10 cellular contexts compared by ENCODE assay signal in genomic region chr6:163420315-163420667, GRCh38. TPM values are rescaled to one million over a fixed set of nuclear protein-coding genes. Genes with fewer than 3 reads are reported as not detected.
A peak's percentile ranks its signal among the peaks of the same experiment; 100 is the strongest.
DNase-seq lines count a peak whose midpoint lies in the region; ATAC-seq, FAIRE-seq and TF ChIP-seq lines count a peak whose summit lies in the region.
"Had no signal": no experiment of that assay in that cellular context is flagged by ENCODE, and none has a peak within 500 bp of the region (broad histone marks: within the 10 kb centered on the region; RNA-seq: fewer than 3 reads in every experiment).

No MANE protein-coding gene starts in this region.

- no peaks in the 10 kb centered on the region for H3K9me3 Mint-ChIP-seq in CD4-positive, CD25-positive, alpha-beta regulatory T cell

- DNase-seq in CD4-positive, CD25-positive, alpha-beta regulatory T cell = no peak
- DNase-seq in ascending aorta (ENCODE audit: low spot score in 2 of 2) (no peak), right atrium auricular region (ENCODE audit: low spot score) (no peak), gastrocnemius medialis (no peak), H54 (ENCODE audit: insufficient read length, low spot score) (no peak), NCI-H1436 (lab: John Stamatoyannopoulos, UW) (no peak), NCI-H2029 treated with DMSO at 0.1 percent for 48 hours (lab: John Stamatoyannopoulos, UW) (no peak)

- TF ChIP-seq CTCF in ascending aorta (IDR thresholded peaks at IDR 0.05) (no peak), right atrium auricular region (IDR thresholded peaks at IDR 0.05) (no peak), gastrocnemius medialis (IDR thresholded peaks at IDR 0.05 in 4 of 5, conservative IDR thresholded peaks at IDR 0.05 in 1 of 5) (no peak)

- no peaks in the 10 kb centered on the region for H3K36me3 ChIP-seq in CD4-positive, CD25-positive, alpha-beta regulatory T cell (ENCODE audit: control insufficient read depth, insufficient read depth, low read length)
- H3K36me3 ChIP-seq in ascending aorta = no peaks in the 10 kb centered on the region
- H3K36me3 ChIP-seq in right atrium auricular region = no peaks in the 10 kb centered on the region
- no peaks in the 10 kb centered on the region for H3K36me3 ChIP-seq in gastrocnemius medialis

- H3K27me3 ChIP-seq in CD4-positive, CD25-positive, alpha-beta regulatory T cell (ENCODE audit: control insufficient read depth, insufficient read depth, low read length) = no peaks in the 10 kb centered on the region
- H3K27me3 ChIP-seq in ascending aorta = no peaks in the 10 kb centered on the region
- H3K27me3 ChIP-seq in right atrium auricular region = no peaks in the 10 kb centered on the region
- no peaks in the 10 kb centered on the region for H3K27me3 ChIP-seq in gastrocnemius medialis

- FAIRE-seq in H54 (lab: Jason Lieb, UNC) = no peak

- H3K27ac ChIP-seq in CD4-positive, CD25-positive, alpha-beta regulatory T cell (ENCODE audit: insufficient read depth, low read length, poor library complexity, severe bottlenecking) = no peak overlapping the region
- H3K27ac ChIP-seq in ascending aorta = peak overlapping the region; percentile 47 to 100
- peak overlapping the region; percentile 100 for H3K27ac ChIP-seq in right atrium auricular region
- H3K27ac ChIP-seq in gastrocnemius medialis = peak overlapping the region; percentile 98 to 99 (median 99)
- H3K27ac ChIP-seq: VCaP had no signal

- H3K4me1 Mint-ChIP-seq in CD4-positive, CD25-positive, alpha-beta regulatory T cell = peaks cover 31 to 70% (median 51%) of the 10 kb centered on the region in 4 donors

- in situ Hi-C loops in gastrocnemius medialis (cut with MboI; ENCODE audit: low sequenced_read_pairs in 4 of 4) = loop anchor here (5.0 to 25.0 kb wide), 7 partner anchors 157 to 1817 kb away; no protein-coding TSS in a partner anchor

- peaks cover 19% of the 10 kb centered on the region for H3K4me1 ChIP-seq in CD4-positive, CD25-positive, alpha-beta regulatory T cell (ENCODE audit: control insufficient read depth, insufficient read depth, low read length, poor library complexity, severe bottlenecking)
- peaks cover 7 to 41% of the 10 kb centered on the region in 2 donors for H3K4me1 ChIP-seq in ascending aorta
- peaks cover 0 to 58% of the 10 kb centered on the region in 2 donors for H3K4me1 ChIP-seq in right atrium auricular region
- peaks cover 59 to 63% of the 10 kb centered on the region in 2 donors for H3K4me1 ChIP-seq in gastrocnemius medialis

- TF ChIP-seq POLR2A in gastrocnemius medialis (IDR thresholded peaks at IDR 0.05) (no peak), H54 (IDR thresholded peaks at IDR 0.05; ENCODE audit: low read depth, low read length) (no peak)

- no peak overlapping the region for H3K27ac Mint-ChIP-seq in CD4-positive, CD25-positive, alpha-beta regulatory T cell

- no peak for ATAC-seq in CD4-positive, CD25-positive, alpha-beta regulatory T cell (ENCODE audit: low read depth in 2 of 2)
- peak; percentile 12 to 26 for ATAC-seq in gastrocnemius medialis
- ATAC-seq in HG02763 (IDR thresholded peaks at IDR 0.05; ENCODE audit: unreplicated experiment) = no peak

- H3K4me3 Mint-ChIP-seq in CD4-positive, CD25-positive, alpha-beta regulatory T cell = peak overlapping the region in 3 of 4 donors; percentile 3 to 36 (median 4)
- H3K4me3 Mint-ChIP-seq: CD14-positive monocyte had no signal

- H3K9me3 ChIP-seq in CD4-positive, CD25-positive, alpha-beta regulatory T cell (ENCODE audit: control insufficient read depth in 2 of 2, low read length in 2 of 2) = no peaks in the 10 kb centered on the region
- H3K9me3 ChIP-seq in ascending aorta = no peaks in the 10 kb centered on the region
- no peaks in the 10 kb centered on the region for H3K9me3 ChIP-seq in right atrium auricular region
- H3K9me3 ChIP-seq in gastrocnemius medialis = no peaks in the 10 kb centered on the region

- no peaks in the 10 kb centered on the region for H3K36me3 Mint-ChIP-seq in CD4-positive, CD25-positive, alpha-beta regulatory T cell

- H3K27me3 Mint-ChIP-seq in CD4-positive, CD25-positive, alpha-beta regulatory T cell = peaks cover 8% of the 10 kb centered on the region

- no peak overlapping the region for H3K4me3 ChIP-seq in CD4-positive, CD25-positive, alpha-beta regulatory T cell (ENCODE audit: low read depth, low read length)
- peak overlapping the region; percentile 6 to 100 for H3K4me3 ChIP-seq in ascending aorta
- peak overlapping the region in 1 of 2 donors; percentile 93 for H3K4me3 ChIP-seq in right atrium auricular region
- peak overlapping the region; percentile 71 to 96 (median 87) for H3K4me3 ChIP-seq in gastrocnemius medialis

- intact Hi-C loops in ascending aorta (cut with DNase I) (no loop called here), gastrocnemius medialis (cut with DNase I; ENCODE audit: low total_unique reads) (loop anchor here (2.0 to 10.0 kb wide), 2 partner anchors 165 to 395 kb away; no protein-coding TSS in a partner anchor)

RNA-seq across cellular contexts. Expression of gene QKI, which starts 5.8 kb away (rescaled TPM):
- 89.7 TPM for total RNA-seq in CD4-positive, CD25-positive, alpha-beta regulatory T cell
- polyA plus RNA-seq in CD4-positive, CD25-positive, alpha-beta regulatory T cell = 10 to 100 TPM; 10.0 to 22.2 (median 13.7) TPM
- total RNA-seq in ascending aorta (91.0 TPM), right atrium auricular region (100 to 1,000 TPM; 366 to 434 TPM), gastrocnemius medialis (100 to 1,000 TPM; 283 to 425 (median 344) TPM)

Comparison
In these comparisons a context has a peak if more than half of its experiments do, and no peak if none do; other contexts are left out.
1. ATAC-seq: peak in gastrocnemius medialis (2 of 2); none in CD4-positive, CD25-positive, alpha-beta regulatory T cell (0 of 2) and HG02763 (single experiment).